Comparison of ENCODE assay signal across 19 cellular contexts in genomic region chr19:5246554-5247155, GRCh38.
DNase-seq lines count a peak whose midpoint lies in the region; ATAC-seq and TF ChIP-seq lines count a peak whose summit lies in the region.
"Had no signal": no experiment of that assay in that cellular context is flagged by ENCODE, and none has a peak within 500 bp of the region (broad histone marks: within the 10 kb centered on the region; RNA-seq: fewer than 3 reads in every experiment).

No MANE protein-coding gene starts in this region.

- 0 out of 2 replicates have a peak, but pooled peaks cover 14% of the 10 kb centered on the region for H3F3A ChIP-seq in GM23338 (replicated peaks; ENCODE audit: low read depth)

- peak overlapping the region; percentile 49 for H3K4me2 ChIP-seq in GM23338
- H3K4me2 ChIP-seq: A549 had no signal

- H3K36me3 ChIP-seq in GM23338 (ENCODE audit: insufficient read depth): peaks cover 7% of the 10 kb centered on the region; the same call in 1 of the 2 replicates

- no peak for ATAC-seq in GM23338
- no peak for ATAC-seq in HG03159 (IDR thresholded peaks at IDR 0.05; ENCODE audit: unreplicated experiment)
- ATAC-seq: A549, heart right ventricle had no signal

- H3K27ac ChIP-seq in GM23338 (ENCODE audit: low read depth): 0 out of 2 replicates have a peak overlapping the region, but pooled peaks have one; percentile 50
- H3K27ac ChIP-seq: A549, ascending aorta, C4-2B, heart right ventricle, right atrium auricular region, tibial nerve had no signal

- H3K4me3 ChIP-seq in GM23338: no peak overlapping the region
- H3K4me3 ChIP-seq: A549, ascending aorta, heart right ventricle, right atrium auricular region, tibial nerve had no signal

- peaks cover 49% of the 10 kb centered on the region for H3K36me3 Mint-ChIP-seq in GM23338 (ENCODE audit: low read depth)
- H3K36me3 Mint-ChIP-seq in activated naive CD8-positive, alpha-beta T cell treated with anti-CD3 and anti-CD28 coated beads for 36 hours: peaks cover 1% of the 10 kb centered on the region

- no peak overlapping the region; the same call in 2 of the 3 replicates for H3K4me3 Mint-ChIP-seq in GM23338
- H3K4me3 Mint-ChIP-seq in activated naive CD8-positive, alpha-beta T cell treated with anti-CD3 and anti-CD28 coated beads for 36 hours: no peak overlapping the region
- H3K4me3 Mint-ChIP-seq: T-helper 2 cell treated with Interferon-gamma antibody and Interleukin-4, amounts not matched to agents 5 μg/mL and 100 μg/mL, for 36 hours had no signal

- peaks cover 12% of the 10 kb centered on the region for H3K27me3 Mint-ChIP-seq in GM23338 (ENCODE audit: insufficient read depth, low read depth, poor library complexity)
- no peaks in the 10 kb centered on the region for H3K27me3 Mint-ChIP-seq in activated naive CD8-positive, alpha-beta T cell treated with anti-CD3 and anti-CD28 coated beads for 36 hours

- H3K4me1 Mint-ChIP-seq in GM23338: peaks cover 43% of the 10 kb centered on the region
- H3K4me1 Mint-ChIP-seq in activated naive CD8-positive, alpha-beta T cell treated with anti-CD3 and anti-CD28 coated beads for 36 hours: peaks cover 10% of the 10 kb centered on the region

- H3K27ac Mint-ChIP-seq in GM23338: no peak overlapping the region
- H3K27ac Mint-ChIP-seq in activated naive CD8-positive, alpha-beta T cell treated with anti-CD3 and anti-CD28 coated beads for 36 hours: no peak overlapping the region
- H3K27ac Mint-ChIP-seq: T-helper 2 cell treated with Interferon-gamma antibody and Interleukin-4, amounts not matched to agents 5 μg/mL and 100 μg/mL, for 36 hours had no signal

- no peak overlapping the region for H2AFZ ChIP-seq in GM23338

- H3K9me3 Mint-ChIP-seq in GM23338: no peaks in the 10 kb centered on the region
- H3K9me3 Mint-ChIP-seq in activated naive CD8-positive, alpha-beta T cell treated with anti-CD3 and anti-CD28 coated beads for 36 hours: no peaks in the 10 kb centered on the region
- H3K9me3 Mint-ChIP-seq: T-helper 2 cell treated with Interferon-gamma antibody and Interleukin-4, amounts not matched to agents 5 μg/mL and 100 μg/mL, for 36 hours had no signal

- H3K27me3 ChIP-seq in GM23338 (ENCODE audit: insufficient read depth): no peaks in the 10 kb centered on the region
- H3K27me3 ChIP-seq: ascending aorta, right atrium auricular region, tibial nerve had no signal

- H3K79me2 ChIP-seq in GM23338 (replicated peaks; ENCODE audit: insufficient read depth): no peaks in the 10 kb centered on the region

- peak; percentile 36 to 50 for DNase-seq in activated CD4-positive, alpha-beta T cell treated with anti-CD3 and anti-CD28 coated beads, Interleukin-2, amount 50 U/mL, for 48 hours
- no peak for DNase-seq in activated CD4-positive, alpha-beta T cell treated with anti-CD3 and anti-CD28 coated beads for 1 hour
- no peak for DNase-seq in GM23338 (ENCODE audit: low spot score)
- peak; percentile 61 for DNase-seq in activated naive CD8-positive, alpha-beta T cell treated with anti-CD3 and anti-CD28 coated beads for 36 hours
- peak; percentile 12 to 15 for DNase-seq in stimulated activated CD4-positive, alpha-beta T cell treated with anti-CD3 and anti-CD28 coated beads, Interleukin-4, amount 100 ng/mL, for 48 hours (ENCODE audit: low read depth in 2 of 2)
- DNase-seq in hippocampal formation (lab: John Stamatoyannopoulos, UW): no peak
- no peak for DNase-seq in 8988T
- DNase-seq: DMS153, GF-D8, heart right ventricle, NCI-H1436 treated with DMSO at 0.1 percent for 48 hours, NCI-H774 had no signal

- H3K4me1 ChIP-seq in GM23338 (ENCODE audit: insufficient read depth): peaks cover 37% of the 10 kb centered on the region
- H3K4me1 ChIP-seq: A549, tibial nerve had no signal

- no peak for TF ChIP-seq CTCF in GM23338 (conservative IDR thresholded peaks at IDR 0.05; ENCODE audit: low read depth in 2 of 2)

- H4K20me1 ChIP-seq in GM23338 (replicated peaks; ENCODE audit: insufficient read depth): no peaks in the 10 kb centered on the region; the same call in 1 of the 2 replicates

- no peaks in the 10 kb centered on the region for H3K9me2 ChIP-seq in GM23338 (ENCODE audit: insufficient read depth)

TF ChIP-seq in GM23338, 12 proteins besides CTCF, POLR2A, EP300 and RAD21 (continues in another document):
- TF ChIP-seq STAT1 (IDR thresholded peaks at IDR 0.05; ENCODE audit: unreplicated experiment) (no peak), NANOG (IDR thresholded peaks at IDR 0.05; ENCODE audit: borderline replicate concordance) (no peak), ZNF331 (CRISPR knock-in tag; IDR thresholded peaks at IDR 0.05; ENCODE audit: low read depth) (no peak), REST (IDR thresholded peaks at IDR 0.05; ENCODE audit: unreplicated experiment) (no peak), POLR2AphosphoS5 (IDR thresholded peaks at IDR 0.05; ENCODE audit: low read depth) (no peak), EZH2 (IDR thresholded peaks at IDR 0.05; ENCODE audit: low read depth, unreplicated experiment) (no peak), EZH2phosphoT487 (IDR thresholded peaks at IDR 0.05; ENCODE audit: unreplicated experiment) (no peak)

Comparison
In these comparisons a context has a peak if more than half of its experiments do, and no peak if none do; other contexts are left out.
1. DNase-seq: peak in activated CD4-positive, alpha-beta T cell treated with anti-CD3 and anti-CD28 coated beads, Interleukin-2, amount 50 U/mL, for 48 hours (2 of 2), activated naive CD8-positive, alpha-beta T cell treated with anti-CD3 and anti-CD28 coated beads for 36 hours (single experiment) and stimulated activated CD4-positive, alpha-beta T cell treated with anti-CD3 and anti-CD28 coated beads, Interleukin-4, amount 100 ng/mL, for 48 hours (2 of 2); none in activated CD4-positive, alpha-beta T cell treated with anti-CD3 and anti-CD28 coated beads for 1 hour (single experiment), GM23338 (single experiment), hippocampal formation (0 of 2) and 8988T (single experiment).